ENCODE assay signal across 1 cellular context in the genomic region with DNA sequence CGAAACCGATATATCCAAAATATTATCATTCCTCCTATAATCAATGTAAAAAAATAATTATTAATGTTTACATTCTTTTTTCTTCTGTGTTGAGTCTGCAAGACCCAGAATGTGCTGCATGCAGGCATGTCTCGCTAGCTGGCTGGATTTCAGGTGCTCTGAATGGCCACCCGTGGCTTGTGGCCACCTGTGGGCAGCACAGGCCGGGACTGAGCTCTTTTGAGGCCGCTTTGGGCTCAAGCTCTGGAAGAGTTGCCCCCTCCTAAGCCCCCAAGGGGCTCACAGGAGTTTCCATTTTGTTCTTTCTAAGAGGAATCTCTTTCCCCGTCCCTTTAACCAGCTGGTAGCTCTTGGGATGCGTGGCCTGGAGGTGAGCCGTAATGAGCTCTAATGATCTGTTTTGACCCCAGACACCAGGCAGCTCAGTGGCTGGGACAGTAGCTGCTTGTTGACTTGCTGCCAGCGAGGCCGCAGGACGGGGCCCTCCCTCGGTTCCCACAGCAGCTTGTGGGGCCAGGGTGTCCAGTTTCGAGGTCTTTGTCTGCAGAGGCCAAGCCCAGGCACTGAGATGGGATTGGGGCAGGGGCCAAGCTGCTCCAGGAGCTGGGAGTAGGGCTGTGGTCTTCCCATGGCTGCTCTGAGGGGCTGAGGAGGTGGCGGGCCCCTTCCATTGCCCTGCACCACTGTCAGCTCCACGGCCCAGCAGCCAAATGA.
A peak's percentile ranks its signal among the peaks of the same experiment; 100 is the strongest.
TF ChIP-seq lines count a peak whose summit lies in the region.

No MANE protein-coding gene starts in this region.

TF ChIP-seq in H1, 55 proteins besides CTCF, POLR2A, EP300 and RAD21:
- TF ChIP-seq EGR1 (IDR thresholded peaks at IDR 0.05; ENCODE audit: borderline replicate concordance, low read depth, low read length) (0 out of 2 replicates have a peak, but pooled peaks have one; percentile 8), KDM4A (IDR thresholded peaks at IDR 0.05; ENCODE audit: low read depth, low read length, severe bottlenecking) (no peak)
